22 cellular contexts compared by ENCODE assay signal in genomic region chr22:39924286-39924685, GRCh38. TPM values are rescaled to one million over a fixed set of nuclear protein-coding genes. Genes with fewer than 3 reads are reported as not detected.
DNase-seq lines count a peak whose midpoint lies in the region; ATAC-seq and TF ChIP-seq lines count a peak whose summit lies in the region.
"Had no signal": no experiment of that assay in that cellular context is flagged by ENCODE, and none has a peak within 500 bp of the region (broad histone marks: within the 10 kb centered on the region; RNA-seq: fewer than 3 reads in every experiment).

No MANE protein-coding gene starts in this region.

- TF ChIP-seq CTCF in CD14-positive monocyte (IDR thresholded peaks at IDR 0.05) = no peak

- H3K9me3 ChIP-seq in CD8-positive, alpha-beta memory T cell (ENCODE audit: low read length) = no peaks in the 10 kb centered on the region
- H3K9me3 ChIP-seq: HAP-1, SJSA1 had no signal

- H3K4me3 Mint-ChIP-seq in activated naive CD4-positive, alpha-beta T cell treated with anti-CD3 and anti-CD28 coated beads for 36 hours = no peak overlapping the region
- peak overlapping the region in 1 of 7 donors; percentile 68 for H3K4me3 Mint-ChIP-seq in CD8-positive, alpha-beta memory T cell
- no peak overlapping the region for H3K4me3 Mint-ChIP-seq in activated CD4-positive, alpha-beta memory T cell treated with anti-CD3 and anti-CD28 coated beads, Interleukin-2, amount 10 ng/mL, durations not matched to agents 7 days and 5 days
- no peak overlapping the region for H3K4me3 Mint-ChIP-seq in stimulated activated naive B cell treated with anti-CD40 and anti-IgM and Interleukin-4, amounts not matched to agents 10 μg/mL and 1 μg/mL and 100 μg/mL, for 72 hours
- no peak overlapping the region for H3K4me3 Mint-ChIP-seq in CD14-positive monocyte

- no peaks in the 10 kb centered on the region for H3K36me3 ChIP-seq in CD8-positive, alpha-beta memory T cell (ENCODE audit: insufficient read depth, low read length)
- H3K36me3 ChIP-seq: HAP-1, SJSA1 had no signal

- H3K27ac ChIP-seq in CD8-positive, alpha-beta memory T cell (ENCODE audit: low read depth, low read length) = no peak overlapping the region
- H3K27ac ChIP-seq: GM23248, SJSA1 had no signal

- no peaks in the 10 kb centered on the region for H3K9me3 Mint-ChIP-seq in activated naive CD4-positive, alpha-beta T cell treated with anti-CD3 and anti-CD28 coated beads for 36 hours
- H3K9me3 Mint-ChIP-seq in CD8-positive, alpha-beta memory T cell = no peaks in the 10 kb centered on the region
- H3K9me3 Mint-ChIP-seq in activated CD4-positive, alpha-beta memory T cell treated with anti-CD3 and anti-CD28 coated beads, Interleukin-2, amount 10 ng/mL, durations not matched to agents 7 days and 5 days = no peaks in the 10 kb centered on the region
- no peaks in the 10 kb centered on the region for H3K9me3 Mint-ChIP-seq in stimulated activated naive B cell treated with anti-CD40 and anti-IgM and Interleukin-4, amounts not matched to agents 10 μg/mL and 1 μg/mL and 100 μg/mL, for 72 hours
- H3K9me3 Mint-ChIP-seq in CD14-positive monocyte = no peaks in the 10 kb centered on the region

- H3K27me3 ChIP-seq in CD8-positive, alpha-beta memory T cell (ENCODE audit: insufficient read depth, low read length, poor library complexity, severe bottlenecking) = no peaks in the 10 kb centered on the region

- peaks cover 62% of the 10 kb centered on the region for H3K4me1 Mint-ChIP-seq in activated naive CD4-positive, alpha-beta T cell treated with anti-CD3 and anti-CD28 coated beads for 36 hours (ENCODE audit: low read depth)
- H3K4me1 Mint-ChIP-seq in CD8-positive, alpha-beta memory T cell = peaks cover 71 to 74% (median 74%) of the 10 kb centered on the region in 3 donors
- H3K4me1 Mint-ChIP-seq in activated CD4-positive, alpha-beta memory T cell treated with anti-CD3 and anti-CD28 coated beads, Interleukin-2, amount 10 ng/mL, durations not matched to agents 7 days and 5 days = peaks cover 70% of the 10 kb centered on the region
- H3K4me1 Mint-ChIP-seq in stimulated activated naive B cell treated with anti-CD40 and anti-IgM and Interleukin-4, amounts not matched to agents 10 μg/mL and 1 μg/mL and 100 μg/mL, for 72 hours = peaks cover 22 to 32% of the 10 kb centered on the region in 2 donors
- peaks cover 27% of the 10 kb centered on the region for H3K4me1 Mint-ChIP-seq in CD14-positive monocyte

- intact Hi-C loops in activated naive CD4-positive, alpha-beta T cell treated with anti-CD3 and anti-CD28 coated beads for 36 hours (cut with micrococcal nuclease) = no loop called here
- intact Hi-C loops in CD14-positive monocyte (cut with micrococcal nuclease) = no loop called here

- CTCF ChIA-PET in activated naive CD4-positive, alpha-beta T cell treated with anti-CD3 and anti-CD28 coated beads for 36 hours (lab: Charles Lee) = interaction anchor here (0.8 to 3.2 kb wide), 4 partner anchors 9 to 101 kb away, joined by 3 to 17 read pairs (median 8); no protein-coding TSS in a partner anchor
- CTCF ChIA-PET in CD8-positive, alpha-beta memory T cell (lab: Charles Lee) = interaction anchor here (1.0 to 5.6 kb wide), 8 partner anchors 9 to 389 kb away, joined by 3 to 36 read pairs (median 8); no protein-coding TSS in a partner anchor
- CTCF ChIA-PET in activated CD4-positive, alpha-beta memory T cell treated with anti-CD3 and anti-CD28 coated beads, Interleukin-2, amount 10 ng/mL, durations not matched to agents 7 days and 5 days (lab: Charles Lee) = interaction anchor here (0.9 to 6.9 kb wide), 3 partner anchors 9 to 395 kb away, joined by 3 to 62 read pairs (median 4); no protein-coding TSS in a partner anchor

- no peak overlapping the region for H3K27ac Mint-ChIP-seq in activated naive CD4-positive, alpha-beta T cell treated with anti-CD3 and anti-CD28 coated beads for 36 hours
- peak overlapping the region in 6 of 8 donors; percentile 80 to 93 (median 89) for H3K27ac Mint-ChIP-seq in CD8-positive, alpha-beta memory T cell
- peak overlapping the region; percentile 53 for H3K27ac Mint-ChIP-seq in activated CD4-positive, alpha-beta memory T cell treated with anti-CD3 and anti-CD28 coated beads, Interleukin-2, amount 10 ng/mL, durations not matched to agents 7 days and 5 days
- peak overlapping the region; percentile 49 for H3K27ac Mint-ChIP-seq in stimulated activated naive B cell treated with anti-CD40 and anti-IgM and Interleukin-4, amounts not matched to agents 10 μg/mL and 1 μg/mL and 100 μg/mL, for 72 hours
- peak overlapping the region in 1 of 7 donors; percentile 15 for H3K27ac Mint-ChIP-seq in CD14-positive monocyte

- POLR2A ChIA-PET in CD8-positive, alpha-beta memory T cell (lab: Charles Lee) = interaction anchor here (0.7 to 2.4 kb wide), 4 partner anchors 9 to 19 kb away, joined by 3 to 8 read pairs (median 5); no protein-coding TSS in a partner anchor
- POLR2A ChIA-PET in activated CD4-positive, alpha-beta memory T cell treated with anti-CD3 and anti-CD28 coated beads, Interleukin-2, amount 10 ng/mL, durations not matched to agents 7 days and 5 days (lab: Charles Lee) = interaction anchor here (0.6 to 11.4 kb wide), 9 partner anchors 8 to 404 kb away, joined by 3 to 447 read pairs (median 9); partner anchors contain the start of genes ATF4 and GRAP2

- H3K27me3 Mint-ChIP-seq in activated naive CD4-positive, alpha-beta T cell treated with anti-CD3 and anti-CD28 coated beads for 36 hours (ENCODE audit: low read depth) = no peaks in the 10 kb centered on the region
- no peaks in the 10 kb centered on the region for H3K27me3 Mint-ChIP-seq in CD8-positive, alpha-beta memory T cell
- H3K27me3 Mint-ChIP-seq in activated CD4-positive, alpha-beta memory T cell treated with anti-CD3 and anti-CD28 coated beads, Interleukin-2, amount 10 ng/mL, durations not matched to agents 7 days and 5 days = no peaks in the 10 kb centered on the region
- no peaks in the 10 kb centered on the region for H3K27me3 Mint-ChIP-seq in stimulated activated naive B cell treated with anti-CD40 and anti-IgM and Interleukin-4, amounts not matched to agents 10 μg/mL and 1 μg/mL and 100 μg/mL, for 72 hours
- H3K27me3 Mint-ChIP-seq in CD14-positive monocyte (ENCODE audit: low read depth in 3 of 3) = peaks cover 0 to 5% (median 2%) of the 10 kb centered on the region in 3 donors

- ATAC-seq in stimulated activated naive B cell treated with anti-CD40 and anti-IgM and Interleukin-4, amounts not matched to agents 10 μg/mL and 1 μg/mL and 100 μg/mL, for 72 hours (replicated peaks) = no peak
- no peak for ATAC-seq in HG02610 (IDR thresholded peaks at IDR 0.05; ENCODE audit: unreplicated experiment)
- ATAC-seq: GM12878, Panc1 had no signal

- peaks cover 100% of the 10 kb centered on the region for H3K4me1 ChIP-seq in CD8-positive, alpha-beta memory T cell (ENCODE audit: insufficient read depth, low read length)
- H3K4me1 ChIP-seq: HAP-1, SJSA1 had no signal

- peak; percentile 4 for DNase-seq in activated naive CD4-positive, alpha-beta T cell treated with anti-CD3 and anti-CD28 coated beads for 36 hours
- DNase-seq in activated naive CD4-positive, alpha-beta T cell treated with anti-CD3 and anti-CD28 coated beads, Interleukin-2, amount 50 U/mL, for 16 hours = no peak
- no peak for DNase-seq in CD8-positive, alpha-beta memory T cell
- no peak for DNase-seq in activated CD4-positive, alpha-beta memory T cell treated with anti-CD3 and anti-CD28 coated beads, Interleukin-2, amount 10 ng/mL, durations not matched to agents 7 days and 5 days
- DNase-seq in stimulated activated naive B cell treated with anti-CD40 and anti-IgM and Interleukin-4, amounts not matched to agents 10 μg/mL and 1 μg/mL and 100 μg/mL, for 72 hours = no peak
- DNase-seq in NCI-H2227 treated with DMSO at 0.1 percent for 48 hours (lab: John Stamatoyannopoulos, UW) (no peak), CD14-positive monocyte (ENCODE audit: low spot score) (no peak)
- DNase-seq: C1 segment of cervical spinal cord, DMS153, GM23248, NCI-H1092 treated with DMSO at 0.1 percent for 48 hours, NCI-H146, NCI-H2081, NCI-H2171 treated with DMSO at 0.1 percent for 48 hours, NCI-H446 treated with DMSO at 0.1 percent for 48 hours, NCI-H69 had no signal

- peaks cover 2% of the 10 kb centered on the region for H3K36me3 Mint-ChIP-seq in activated naive CD4-positive, alpha-beta T cell treated with anti-CD3 and anti-CD28 coated beads for 36 hours (ENCODE audit: low read depth)
- H3K36me3 Mint-ChIP-seq in CD8-positive, alpha-beta memory T cell = peaks cover 0 to 69% (median 11%) of the 10 kb centered on the region in 3 donors
- H3K36me3 Mint-ChIP-seq in activated CD4-positive, alpha-beta memory T cell treated with anti-CD3 and anti-CD28 coated beads, Interleukin-2, amount 10 ng/mL, durations not matched to agents 7 days and 5 days (ENCODE audit: low read depth) = peaks cover 50% of the 10 kb centered on the region
- H3K36me3 Mint-ChIP-seq in stimulated activated naive B cell treated with anti-CD40 and anti-IgM and Interleukin-4, amounts not matched to agents 10 μg/mL and 1 μg/mL and 100 μg/mL, for 72 hours = no peaks in the 10 kb centered on the region
- H3K36me3 Mint-ChIP-seq in CD14-positive monocyte = no peaks in the 10 kb centered on the region

- peak overlapping the region; percentile 17 for H3K4me3 ChIP-seq in CD8-positive, alpha-beta memory T cell (ENCODE audit: low read length)
- H3K4me3 ChIP-seq: GM12878, GM23248, HAP-1, SJSA1 had no signal

RNA-seq across cellular contexts. Expression of gene GRAP2, which starts 23.4 kb away (rescaled TPM):
- total RNA-seq in activated naive CD4-positive, alpha-beta T cell treated with anti-CD3 and anti-CD28 coated beads for 36 hours = 10 to 100 TPM; 25.5 to 29.4 TPM
- total RNA-seq in CD8-positive, alpha-beta memory T cell = 10 to 100 TPM; 41.8 to 53.2 TPM
- polyA plus RNA-seq in CD8-positive, alpha-beta memory T cell = 103 TPM
- 100 to 1,000 TPM; 108 to 111 TPM for total RNA-seq in activated CD4-positive, alpha-beta memory T cell treated with anti-CD3 and anti-CD28 coated beads, Interleukin-2, amount 10 ng/mL, durations not matched to agents 7 days and 5 days
- polyA plus RNA-seq in CD14-positive monocyte = 1 to 10 TPM in 1 of 2 donors, under 1 TPM in 1; 0.97 to 4.2 TPM
- total RNA-seq: GM23248, LHCN-M2 had no signal
- polyA plus RNA-seq: GM23248 had no signal

RNA-seq across cellular contexts. Expression of gene ENTHD1, which starts 30.7 kb away (rescaled TPM):
- total RNA-seq in activated naive CD4-positive, alpha-beta T cell treated with anti-CD3 and anti-CD28 coated beads for 36 hours = under 1 TPM; 0.64 to 0.81 TPM
- total RNA-seq in CD8-positive, alpha-beta memory T cell = under 1 TPM; 0.16 to 0.35 TPM
- 0.16 TPM for polyA plus RNA-seq in CD8-positive, alpha-beta memory T cell
- total RNA-seq in activated CD4-positive, alpha-beta memory T cell treated with anti-CD3 and anti-CD28 coated beads, Interleukin-2, amount 10 ng/mL, durations not matched to agents 7 days and 5 days = under 1 TPM in 1 of 2 experiments, not detected in 1; 0.13 TPM
- not detected for polyA plus RNA-seq in CD14-positive monocyte
- total RNA-seq: GM23248, LHCN-M2, SJSA1 had no signal
- polyA plus RNA-seq: GM23248 had no signal

RNA-seq across cellular contexts. Expression of gene TMA7B, which starts 35.9 kb away (rescaled TPM):
- 1 to 10 TPM; 1.1 to 1.5 TPM for total RNA-seq in activated naive CD4-positive, alpha-beta T cell treated with anti-CD3 and anti-CD28 coated beads for 36 hours
- total RNA-seq in CD8-positive, alpha-beta memory T cell = 1 to 10 TPM; 1.4 to 2.0 TPM
- 3.0 TPM for polyA plus RNA-seq in CD8-positive, alpha-beta memory T cell
- 1 to 10 TPM; 3.7 to 4.3 TPM for total RNA-seq in activated CD4-positive, alpha-beta memory T cell treated with anti-CD3 and anti-CD28 coated beads, Interleukin-2, amount 10 ng/mL, durations not matched to agents 7 days and 5 days
- polyA plus RNA-seq in CD14-positive monocyte = under 1 TPM in 1 of 2 donors, not detected in 1; 0.13 TPM
- total RNA-seq: GM23248, LHCN-M2, SJSA1 had no signal
- polyA plus RNA-seq: GM23248 had no signal
